In the genomic region with DNA sequence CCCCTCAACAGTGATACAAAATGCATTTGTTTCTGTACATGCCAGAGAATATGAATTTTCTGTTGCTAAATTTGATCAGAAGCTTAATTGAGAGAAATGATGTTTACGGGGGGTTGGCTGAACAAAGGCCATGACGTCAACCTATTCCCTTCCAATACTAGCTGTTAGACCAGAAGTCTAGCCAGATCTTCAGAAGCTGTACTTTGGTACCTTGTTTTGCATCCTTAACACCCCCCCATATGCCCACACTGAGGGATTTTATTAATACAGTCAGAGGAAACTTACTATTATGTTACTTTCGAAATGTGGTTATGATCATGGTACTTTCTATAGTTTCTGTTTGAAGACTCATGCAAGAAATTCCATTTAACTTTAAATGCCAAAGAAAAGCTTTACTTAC, we compare ENCODE assay signal across 10 cellular contexts. TPM values are rescaled to one million over a fixed set of nuclear protein-coding genes. Genes with fewer than 3 reads are reported as not detected.
DNase-seq lines count a peak whose midpoint lies in the region; ATAC-seq and TF ChIP-seq lines count a peak whose summit lies in the region.
"Had no signal": no experiment of that assay in that cellular context is flagged by ENCODE, and none has a peak within 500 bp of the region (broad histone marks: within the 10 kb centered on the region; RNA-seq: fewer than 3 reads in every experiment).

No MANE protein-coding gene starts in this region.

- 75 to 88% (median 83%) methylated on average over 3 of the region's 3 CpGs for whole genome bisulfite sequencing in ovary, 3 donors

- peaks cover 1% of the 10 kb centered on the region for H3K36me3 Mint-ChIP-seq in natural killer cell treated with Interleukin-12 subunit alpha and Interleukin-12 subunit beta and Interleukin-15 and Interleukin-18, amount 100 ng/mL, for 72 hours

- H3K4me1 ChIP-seq in DOHH2 (ENCODE audit: control insufficient read depth, low read length) (peaks cover 77% of the 10 kb centered on the region), ovary (ENCODE audit: insufficient read depth) (peaks cover 6% of the 10 kb centered on the region)

- H3K4me3 ChIP-seq in DOHH2 (ENCODE audit: low read length), result peak overlapping the region; percentile 93
- no peak overlapping the region for H3K4me3 ChIP-seq in brain microvascular endothelial cell (ENCODE audit: low read depth, low read length)
- no peak overlapping the region for H3K4me3 ChIP-seq in ovary

- peak overlapping the region; percentile 57 to 82 for H3K27ac Mint-ChIP-seq in natural killer cell treated with Interleukin-12 subunit alpha and Interleukin-12 subunit beta and Interleukin-15 and Interleukin-18, amount 100 ng/mL, for 72 hours

- H3K9me3 ChIP-seq in DOHH2 (ENCODE audit: control insufficient read depth, insufficient read depth, low read length), result no peaks in the 10 kb centered on the region
- no peaks in the 10 kb centered on the region for H3K9me3 ChIP-seq in ovary

- H3K27me3 ChIP-seq in DOHH2 (ENCODE audit: control insufficient read depth, low read length) (no peaks in the 10 kb centered on the region), brain microvascular endothelial cell (replicated peaks) (no peaks in the 10 kb centered on the region), ovary (no peaks in the 10 kb centered on the region)

- H3K9me2 ChIP-seq in DOHH2 (replicated peaks; ENCODE audit: control insufficient read depth, low read length), result no peaks in the 10 kb centered on the region

- H3K4me2 ChIP-seq in DOHH2 (ENCODE audit: low read length), result peak overlapping the region; percentile 100

- no peak for TF ChIP-seq POLR2A in ovary (IDR thresholded peaks at IDR 0.05)

- in situ Hi-C loops in brain microvascular endothelial cell (cut with HindIII; ENCODE audit: low pct_ligation_motif_present, low sequenced_read_pairs), result loop anchor here (25.0 kb wide), 1 partner anchor 168 kb away; a partner anchor contains a TSS

- no peaks in the 10 kb centered on the region for H3K27me3 Mint-ChIP-seq in natural killer cell treated with Interleukin-12 subunit alpha and Interleukin-12 subunit beta and Interleukin-15 and Interleukin-18, amount 100 ng/mL, for 72 hours

- peaks cover 86% of the 10 kb centered on the region for H3K79me2 ChIP-seq in DOHH2 (ENCODE audit: control insufficient read depth, low read length)

- no peaks in the 10 kb centered on the region for H3K9me3 Mint-ChIP-seq in natural killer cell treated with Interleukin-12 subunit alpha and Interleukin-12 subunit beta and Interleukin-15 and Interleukin-18, amount 100 ng/mL, for 72 hours

- TF ChIP-seq CTCF in DOHH2 (IDR thresholded peaks at IDR 0.05; ENCODE audit: low read depth, low read length, poor library complexity, severe bottlenecking) (no peak), brain microvascular endothelial cell (IDR thresholded peaks at IDR 0.05; ENCODE audit: low read depth, low read length, missing control alignments) (no peak), ovary (IDR thresholded peaks at IDR 0.05) (no peak), GM20000 (IDR thresholded peaks at IDR 0.05; ENCODE audit: extremely low read depth, missing control alignments) (no peak)

- intact Hi-C loops in ovary (cut with DNase I), result loop anchor here in 1 of 4 donors (5.0 kb wide), 1 partner anchor 163 kb away; a partner anchor contains a TSS

- H3K4me3 Mint-ChIP-seq in natural killer cell treated with Interleukin-12 subunit alpha and Interleukin-12 subunit beta and Interleukin-15 and Interleukin-18, amount 100 ng/mL, for 72 hours, result peak overlapping the region; percentile 93

- H3F3A ChIP-seq in DOHH2 (ENCODE audit: control insufficient read depth, insufficient read depth), result peaks cover 35% of the 10 kb centered on the region

- H4K20me1 ChIP-seq in DOHH2 (ENCODE audit: control insufficient read depth, insufficient read depth, low read depth, low read length), result no peaks in the 10 kb centered on the region

- TF ChIP-seq EP300 in ovary (IDR thresholded peaks at IDR 0.05), result no peak

- peak; percentile 12 for ATAC-seq in HG03039 (IDR thresholded peaks at IDR 0.05; ENCODE audit: unreplicated experiment)
- no peak for ATAC-seq in natural killer cell treated with Interleukin-12 subunit alpha and Interleukin-12 subunit beta and Interleukin-15 and Interleukin-18, amount 100 ng/mL, for 72 hours

- peaks cover 38 to 52% of the 10 kb centered on the region in 2 donors for H3K4me1 Mint-ChIP-seq in natural killer cell treated with Interleukin-12 subunit alpha and Interleukin-12 subunit beta and Interleukin-15 and Interleukin-18, amount 100 ng/mL, for 72 hours (ENCODE audit: low read depth in 2 of 2)

- H3K36me3 ChIP-seq in DOHH2 (ENCODE audit: control insufficient read depth, low read length) (peaks cover 58% of the 10 kb centered on the region), brain microvascular endothelial cell (replicated peaks) (no peaks in the 10 kb centered on the region), ovary (no peaks in the 10 kb centered on the region)

- H3K27ac ChIP-seq in DOHH2 (ENCODE audit: low read depth, low read length) (peak overlapping the region; percentile 93), brain microvascular endothelial cell (peak overlapping the region; percentile 93), ovary (no peak overlapping the region)

- no peak for DNase-seq in brain microvascular endothelial cell
- no peak for DNase-seq in natural killer cell treated with Interleukin-12 subunit alpha and Interleukin-12 subunit beta and Interleukin-15 and Interleukin-18, amount 100 ng/mL, for 72 hours (ENCODE audit: low spot score)
- DNase-seq in epidermal melanocyte (ENCODE audit: insufficient read length, low spot score), result no peak
- no peak for DNase-seq in activated effector memory CD4-positive, alpha-beta T cell treated with Interleukin-2 at 50 U/mL for 16 hours
- no peak for DNase-seq in ovary
- no peak for DNase-seq in GM20000 (ENCODE audit: low spot score)
- DNase-seq: NCI-H446 treated with DMSO at 0.1 percent for 48 hours; stimulated activated CD4-positive, alpha-beta T cell treated with anti-CD3 and anti-CD28 coated beads, Interleukin-1b, Interleukin-23, amount 100 ng/mL, for 48 hours had no signal

RNA-seq across cellular contexts. Expression of a gene that starts 3.1 kb away (rescaled TPM):
- total RNA-seq in natural killer cell treated with Interleukin-12 subunit alpha and Interleukin-12 subunit beta and Interleukin-15 and Interleukin-18, amount 100 ng/mL, for 72 hours, result 10 to 100 TPM; 41.4 to 63.9 TPM
- total RNA-seq in ovary, result 10 to 100 TPM; 16.8 to 54.1 (median 34.9) TPM
- polyA plus RNA-seq in ovary, result 10 to 100 TPM; 10.9 to 30.0 TPM

RNA-seq across cellular contexts. Expression of a gene that starts 44.4 kb away (rescaled TPM):
- under 1 TPM in 1 of 2 donors, not detected in 1; 0.10 TPM for total RNA-seq in natural killer cell treated with Interleukin-12 subunit alpha and Interleukin-12 subunit beta and Interleukin-15 and Interleukin-18, amount 100 ng/mL, for 72 hours
- total RNA-seq in ovary, result 10 to 100 TPM in 2 of 7 donors, 1 to 10 TPM in 5; 3.0 to 19.9 (median 5.5) TPM
- 10 to 100 TPM in 1 of 2 donors, 1 to 10 TPM in 1; 9.9 to 12.7 TPM for polyA plus RNA-seq in ovary

Comparison
In these comparisons a context has a peak if more than half of its experiments do, and no peak if none do; other contexts are left out.
1. H3K27ac ChIP-seq: peak in DOHH2 (single experiment) and brain microvascular endothelial cell (single experiment); none in ovary (0 of 2).